ENCODE assay signal across 8 cellular contexts in genomic region chr11:64227405-64227956, GRCh38. TPM values are rescaled to one million over a fixed set of nuclear protein-coding genes. Genes with fewer than 3 reads are reported as not detected.
DNase-seq lines count a peak whose midpoint lies in the region; ATAC-seq, FAIRE-seq and TF ChIP-seq lines count a peak whose summit lies in the region.

No MANE protein-coding gene starts in this region.

- POLR2A ChIA-PET in A549 (lab: Yijun Ruan, JAX): interaction anchor here (2.9 kb wide), 1 partner anchor 42 kb away, joined by 16 read pairs; the partner anchor contains the start of gene STIP1

- H3K9me3 ChIP-seq in A549 (no peaks in the 10 kb centered on the region), muscle layer of duodenum (ENCODE audit: control insufficient read depth in 1 of 2, low read length in 2 of 2) (no peaks in the 10 kb centered on the region)

- TF ChIP-seq POLR2A in A549 (IDR thresholded peaks at IDR 0.05; ENCODE audit: low read length): no peak

- H3K4me2 ChIP-seq in A549: peak overlapping the region; percentile 100

- ATAC-seq in A549 (no peak), HG03039 (IDR thresholded peaks at IDR 0.05; ENCODE audit: unreplicated experiment) (no peak)

- TF ChIP-seq CTCF in A549 (IDR thresholded peaks at IDR 0.05): no peak
- TF ChIP-seq CTCF in HL-60 (IDR thresholded peaks at IDR 0.05; ENCODE audit: insufficient read depth, low read length): no peak
- no peak for TF ChIP-seq CTCF in brain (conservative IDR thresholded peaks at IDR 0.05)

- TF ChIP-seq EP300 in A549 (IDR thresholded peaks at IDR 0.05): no peak

- DNase-seq in A549 (ENCODE audit: low read depth in 1 of 2, low spot score in 1 of 2) (no peak), HL-60 (ENCODE audit: low read depth in 1 of 2, low spot score in 1 of 2) (no peak), SKM-1 (lab: John Stamatoyannopoulos, UW; ENCODE audit: unreplicated experiment) (no peak), mesenteric fat pad (ENCODE audit: low spot score) (no peak)
- DNase-seq in stimulated activated CD4-positive, alpha-beta T cell treated with anti-CD3 and anti-CD28 coated beads, Interleukin-12 subunit alpha, Interleukin-12 subunit beta, amount 100 ng/mL, for 4 hours: no peak

- peaks cover 61% of the 10 kb centered on the region for H3K4me1 Mint-ChIP-seq in brain

- 93% methylated on average over 3 of the region's 3 CpGs for WGBS in A549 (ENCODE audit: missing lambda C conversion rate)

- H3K27ac ChIP-seq in A549 (peak overlapping the region in 1 of 2 experiments; percentile 93; a peak in 4 of 6 replicates), HL-60 (replicated peaks) (no peak overlapping the region), muscle layer of duodenum (ENCODE audit: low read length) (peak overlapping the region; percentile 90)

- H3K36me3 Mint-ChIP-seq in brain: no peaks in the 10 kb centered on the region

- no peaks in the 10 kb centered on the region for H3K36me3 ChIP-seq in muscle layer of duodenum (ENCODE audit: control insufficient read depth in 1 of 2, insufficient read depth in 2 of 2, low read length in 2 of 2)

- H3K4me3 ChIP-seq in A549 (peak overlapping the region; percentile 97; the same call in 2 of the 3 replicates), HL-60 (replicated peaks; ENCODE audit: insufficient read depth, low read length) (peak overlapping the region; percentile 71), muscle layer of duodenum (ENCODE audit: low read depth in 1 of 2, low read length in 2 of 2) (peak overlapping the region; percentile 76 to 84)

- no peak for FAIRE-seq in A549 (lab: Jason Lieb, UNC)

- H3K4me1 ChIP-seq in A549: peaks cover 46% of the 10 kb centered on the region
- H3K4me1 ChIP-seq in muscle layer of duodenum (ENCODE audit: control insufficient read depth in 1 of 2, insufficient read depth in 2 of 2, low read length in 2 of 2): peaks cover 7 to 31% of the 10 kb centered on the region in 2 donors

- no peaks in the 10 kb centered on the region for H3K27me3 ChIP-seq in HL-60 (ENCODE audit: insufficient read depth, poor library complexity, severe bottlenecking)
- no peaks in the 10 kb centered on the region for H3K27me3 ChIP-seq in muscle layer of duodenum (ENCODE audit: low read depth, low read length)

- TF ChIP-seq RAD21 in A549 (conservative IDR thresholded peaks at IDR 0.05 in 1 of 2, IDR thresholded peaks at IDR 0.05 in 1 of 2): no peak

- H3K27me3 Mint-ChIP-seq in brain: peaks cover 2% of the 10 kb centered on the region

- H3K9me3 Mint-ChIP-seq in brain: no peaks in the 10 kb centered on the region

- CTCF ChIA-PET in A549 (lab: Yijun Ruan, JAX): interaction anchor here (0.6 to 19.9 kb wide), 7 partner anchors 9 to 76 kb away, joined by 3 to 254 read pairs (median 10); partner anchors contain the start of genes ESRRA, FERMT3 and PLCB3

- H3K4me3 Mint-ChIP-seq in brain: peak overlapping the region; percentile 89 to 92 (median 90)

- peak overlapping the region; percentile 49 to 92 (median 83) for H3K27ac Mint-ChIP-seq in brain

TF ChIP-seq in A549, 52 proteins besides CTCF, POLR2A, EP300 and RAD21 (continues in another document):
- TF ChIP-seq HEYL (CRISPR knock-in tag; IDR thresholded peaks at IDR 0.05) (no peak), JUN (IDR thresholded peaks at IDR 0.05) (no peak), JUNB (IDR thresholded peaks at IDR 0.05) (no peak), BHLHE40 (IDR thresholded peaks at IDR 0.05; ENCODE audit: low read depth, low read length) (no peak), FOSL2 (IDR thresholded peaks at IDR 0.05) (no peak), FOSL2 (CRISPR knock-in tag; IDR thresholded peaks at IDR 0.05) (no peak), RFX5 (IDR thresholded peaks at IDR 0.05) (no peak), ATOH8 (CRISPR knock-in tag; IDR thresholded peaks at IDR 0.05; ENCODE audit: low read depth) (no peak), CBX2 (IDR thresholded peaks at IDR 0.05; ENCODE audit: borderline replicate concordance, low read depth) (no peak), HOXB5 (CRISPR knock-in tag; IDR thresholded peaks at IDR 0.05) (no peak), HMGXB4 (CRISPR knock-in tag; IDR thresholded peaks at IDR 0.05; ENCODE audit: borderline replicate concordance) (no peak), MAZ (IDR thresholded peaks at IDR 0.05; ENCODE audit: borderline replicate concordance, low read depth, low read length) (no peak), E2F6 (IDR thresholded peaks at IDR 0.05; ENCODE audit: borderline replicate concordance, low read depth) (no peak), KDM5A (IDR thresholded peaks at IDR 0.05) (no peak)

RNA-seq across cellular contexts. Expression of gene NUDT22, which starts 1.4 kb away (rescaled TPM):
- polyA plus RNA-seq in A549 (2011; rRNA removed) (21.5 and 21.7 TPM in 2 replicates), A549 (2017; fragmentation: RNase III; extraction: RNeasy Plus Mini Kit Qiagen cat#74134 plus additional on column Dnase treatment) (25.7 to 33.2 TPM (median 33.1 TPM) in 3 replicates), brain (ENCODE audit: insufficient read depth, low read depth, low replicate concordance) (53.5 TPM)
- 42.0 and 52.4 TPM in 2 replicates for polyA plus RNA-seq in A549 (2012; cell fraction: cytosol; rRNA removed)
- 73.1 and 89.7 TPM in 2 replicates for polyA plus RNA-seq in A549 (2012; cell fraction: nucleus; rRNA removed)
- 15.2 and 16.5 TPM in 2 replicates for polyA minus RNA-seq in A549 (2011; rRNA and poly(A)+ RNA removed)
- 45.8 TPM for total RNA-seq in mesenteric fat pad

RNA-seq across cellular contexts. Expression of gene TRPT1, which starts 1.5 kb away (rescaled TPM):
- 18.6 and 25.2 TPM in 2 replicates for polyA plus RNA-seq in A549 (2011; rRNA removed)
- polyA plus RNA-seq in A549 (2012; cell fraction: cytosol; rRNA removed): 31.3 and 36.3 TPM in 2 replicates
- polyA plus RNA-seq in A549 (2012; cell fraction: nucleus; rRNA removed): 59.6 and 75.7 TPM in 2 replicates
- 24.2 to 28.5 TPM (median 26.1 TPM) in 3 replicates for polyA plus RNA-seq in A549 (2017; fragmentation: RNase III; extraction: RNeasy Plus Mini Kit Qiagen cat#74134 plus additional on column Dnase treatment)
- polyA minus RNA-seq in A549 (2011; rRNA and poly(A)+ RNA removed): 26.9 and 27.9 TPM in 2 replicates
- polyA plus RNA-seq in brain (ENCODE audit: insufficient read depth, low read depth, low replicate concordance): 89.7 TPM
- 32.7 TPM for total RNA-seq in mesenteric fat pad

RNA-seq across cellular contexts. Expression of gene DNAJC4, which starts 2.9 kb away (rescaled TPM):
- polyA plus RNA-seq in A549 (2011; rRNA removed) (8.9 and 9.8 TPM in 2 replicates), A549 (2017; fragmentation: RNase III; extraction: RNeasy Plus Mini Kit Qiagen cat#74134 plus additional on column Dnase treatment) (12.6 to 16.6 TPM (median 16.2 TPM) in 3 replicates), brain (ENCODE audit: insufficient read depth, low read depth, low replicate concordance) (204 TPM)
- 10.6 and 16.8 TPM in 2 replicates for polyA plus RNA-seq in A549 (2012; cell fraction: cytosol; rRNA removed)
- 21.2 and 25.0 TPM in 2 replicates for polyA plus RNA-seq in A549 (2012; cell fraction: nucleus; rRNA removed)
- 6.9 and 10.5 TPM in 2 replicates for polyA minus RNA-seq in A549 (2011; rRNA and poly(A)+ RNA removed)
- 20.4 TPM for total RNA-seq in mesenteric fat pad

RNA-seq across cellular contexts. Expression of gene VEGFB, which starts 6.9 kb away (rescaled TPM):
- polyA plus RNA-seq in A549 (2011; rRNA removed) (6.8 and 10.9 TPM in 2 replicates), A549 (2017; fragmentation: RNase III; extraction: RNeasy Plus Mini Kit Qiagen cat#74134 plus additional on column Dnase treatment) (24.6 to 26.7 TPM (median 26.5 TPM) in 3 replicates), brain (ENCODE audit: insufficient read depth, low read depth, low replicate concordance) (232 TPM)
- 21.9 and 26.1 TPM in 2 replicates for polyA plus RNA-seq in A549 (2012; cell fraction: cytosol; rRNA removed)
- 10.8 and 17.3 TPM in 2 replicates for polyA plus RNA-seq in A549 (2012; cell fraction: nucleus; rRNA removed)
- 7.2 and 9.9 TPM in 2 replicates for polyA minus RNA-seq in A549 (2011; rRNA and poly(A)+ RNA removed)
- 426 TPM for total RNA-seq in mesenteric fat pad

RNA-seq across cellular contexts. Expression of gene FKBP2, which starts 13.4 kb away (rescaled TPM):
- polyA plus RNA-seq in A549 (2011; rRNA removed) (40.5 and 41.4 TPM in 2 replicates), A549 (2017; fragmentation: RNase III; extraction: RNeasy Plus Mini Kit Qiagen cat#74134 plus additional on column Dnase treatment) (131 to 142 TPM (median 136 TPM) in 3 replicates), brain (ENCODE audit: insufficient read depth, low read depth, low replicate concordance) (247 TPM)
- 114 and 125 TPM in 2 replicates for polyA plus RNA-seq in A549 (2012; cell fraction: cytosol; rRNA removed)
- polyA plus RNA-seq in A549 (2012; cell fraction: nucleus; rRNA removed): 54.1 and 55.7 TPM in 2 replicates
- 27.7 and 31.9 TPM in 2 replicates for polyA minus RNA-seq in A549 (2011; rRNA and poly(A)+ RNA removed)
- 53.8 TPM for total RNA-seq in mesenteric fat pad
